1 cellular context compared by ENCODE assay signal in genomic region chr20:36773548-36774242, GRCh38.
TF ChIP-seq lines count a peak whose summit lies in the region.

Gene DSN1, minus strand, starts transcription at chr20:36773763. Its CDS starts 2,305 bp downstream, at chr20:36771458.

TF ChIP-seq in K562, 482 proteins besides CTCF, POLR2A, EP300 and RAD21 (continued from another document):
- TF ChIP-seq E2F1 (CRISPR knock-in tag; IDR thresholded peaks at IDR 0.05) (peak; percentile 98), ZNF133 (CRISPR knock-in tag; IDR thresholded peaks at IDR 0.05) (no peak), PHTF2 (CRISPR knock-in tag; IDR thresholded peaks at IDR 0.05) (no peak), NRF1 (conservative IDR thresholded peaks at IDR 0.05 in 1 of 2, IDR thresholded peaks at IDR 0.05 in 1 of 2) (peak; percentile 100), EGR1 (conservative IDR thresholded peaks at IDR 0.05) (no peak), HOXB6 (CRISPR knock-in tag; IDR thresholded peaks at IDR 0.05; ENCODE audit: borderline replicate concordance) (no peak), KLF16 (IDR thresholded peaks at IDR 0.05) (no peak), ZBTB34 (CRISPR knock-in tag; IDR thresholded peaks at IDR 0.05) (no peak), ARID2 (IDR thresholded peaks at IDR 0.05) (no peak), NUFIP1 (IDR thresholded peaks at IDR 0.05; ENCODE audit: partially characterized antibody) (no peak), FOXK1 (CRISPR knock-in tag; IDR thresholded peaks at IDR 0.05; ENCODE audit: borderline replicate concordance) (no peak), GTF2E2 (tag; IDR thresholded peaks at IDR 0.05) (no peak), ZKSCAN3 (CRISPR knock-in tag; IDR thresholded peaks at IDR 0.05) (no peak), MAFG (tag; conservative IDR thresholded peaks at IDR 0.05) (no peak), AFF1 (IDR thresholded peaks at IDR 0.05; ENCODE audit: low read depth in 1 of 2, partially characterized antibody in 2 of 2) (peak; percentile 52 to 86), TCF7 (IDR thresholded peaks at IDR 0.05; ENCODE audit: borderline replicate concordance) (no peak), PTBP1 (IDR thresholded peaks at IDR 0.05; ENCODE audit: low read depth, low read length) (no peak), STAT5B (CRISPR knock-in tag; IDR thresholded peaks at IDR 0.05) (no peak), SRSF3 (IDR thresholded peaks at IDR 0.05; ENCODE audit: insufficient read depth, low read length) (0 out of 2 replicates have a peak, but pooled peaks have one; percentile 45), DPF2 (IDR thresholded peaks at IDR 0.05) (peak; percentile 71; the same call in 1 of the 2 replicates), SAP30 (IDR thresholded peaks at IDR 0.05; ENCODE audit: borderline replicate concordance, insufficient read depth, low read depth, low read length, poor library complexity, severe bottlenecking) (no peak), KHSRP (IDR thresholded peaks at IDR 0.05) (no peak), SAFB2 (IDR thresholded peaks at IDR 0.05; ENCODE audit: borderline replicate concordance, low read depth, low read length, severe bottlenecking) (no peak)
- TF ChIP-seq, protein P1, sequence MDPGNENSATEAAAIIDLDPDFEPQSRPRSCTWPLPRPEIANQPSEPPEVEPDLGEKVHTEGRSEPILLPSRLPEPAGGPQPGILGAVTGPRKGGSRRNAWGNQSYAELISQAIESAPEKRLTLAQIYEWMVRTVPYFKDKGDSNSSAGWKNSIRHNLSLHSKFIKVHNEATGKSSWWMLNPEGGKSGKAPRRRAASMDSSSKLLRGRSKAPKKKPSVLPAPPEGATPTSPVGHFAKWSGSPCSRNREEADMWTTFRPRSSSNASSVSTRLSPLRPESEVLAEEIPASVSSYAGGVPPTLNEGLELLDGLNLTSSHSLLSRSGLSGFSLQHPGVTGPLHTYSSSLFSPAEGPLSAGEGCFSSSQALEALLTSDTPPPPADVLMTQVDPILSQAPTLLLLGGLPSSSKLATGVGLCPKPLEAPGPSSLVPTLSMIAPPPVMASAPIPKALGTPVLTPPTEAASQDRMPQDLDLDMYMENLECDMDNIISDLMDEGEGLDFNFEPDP (CRISPR knock-in tag; IDR thresholded peaks at IDR 0.05): peak; percentile 38; the same call in 1 of the 2 replicates
